Comparison of ENCODE assay signal across 8 cellular contexts in the genomic region with DNA sequence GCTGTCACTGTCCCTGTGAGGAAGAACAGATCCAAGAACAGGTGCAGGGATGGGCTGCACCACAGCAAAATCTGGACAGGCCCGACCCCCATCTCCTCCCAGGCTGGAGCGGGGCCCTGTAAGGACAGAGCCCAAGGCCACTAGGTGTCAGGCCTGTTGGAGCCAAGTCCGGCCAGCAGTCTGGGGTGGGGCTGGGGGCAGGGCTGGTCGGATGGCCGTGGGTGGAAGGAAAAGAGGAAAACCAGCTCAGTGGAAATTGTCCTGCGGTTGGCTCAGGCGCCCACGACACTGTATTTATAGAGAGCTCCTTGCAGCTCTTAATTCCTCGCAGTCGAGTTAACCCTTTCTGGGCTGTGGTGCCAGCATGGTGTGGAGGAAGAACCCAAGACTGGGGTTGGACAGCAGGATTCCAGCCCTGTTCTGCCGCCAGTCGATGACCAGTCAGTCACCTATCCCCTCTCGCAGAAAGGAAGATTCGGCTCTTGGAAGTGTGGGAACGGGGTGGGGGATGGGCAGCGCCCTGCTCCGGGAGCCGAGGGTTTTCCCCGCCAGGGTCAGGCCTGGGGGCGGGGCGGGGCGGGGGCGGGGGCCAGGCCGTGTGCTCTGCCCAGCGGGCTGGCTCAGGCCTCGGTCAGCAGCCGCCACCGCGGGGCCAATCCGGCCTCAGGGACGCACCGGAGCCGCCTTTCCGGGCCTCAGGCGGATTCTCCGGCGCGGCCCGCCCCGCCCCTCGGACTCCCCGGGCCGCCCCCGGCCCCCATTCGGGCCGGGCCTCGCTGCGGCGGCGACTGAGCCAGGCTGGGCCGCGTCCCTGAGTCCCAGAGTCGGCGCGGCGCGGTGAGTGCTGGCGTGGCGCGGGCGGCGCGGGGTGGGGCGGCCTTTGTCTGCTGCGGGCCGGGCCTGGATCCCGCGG. TPM values are rescaled to one million over a fixed set of nuclear protein-coding genes. Genes with fewer than 3 reads are reported as not detected.
DNase-seq lines count a peak whose midpoint lies in the region; TF ChIP-seq lines count a peak whose summit lies in the region.

Gene CD276 (plus strand): TSS at position 760 of the 913 bp plus-strand sequence. CDS start 15,257 bp downstream, outside the sequence.

- peak within 1 kb of the TSS; percentile 71 for H3K4me3 Mint-ChIP-seq in T-helper 1 cell treated with Interleukin-12 subunit alpha and Interleukin-12 subunit beta and Interleukin-4 antibody, amounts not matched to agents 30 μg/mL and 1 μg/mL, for 36 hours
- H3K4me3 Mint-ChIP-seq in neural progenitor cell, result peak within 1 kb of the TSS; percentile 95

- H3K79me2 ChIP-seq in neural progenitor cell (ENCODE audit: low read depth) (peaks cover 44% of the 10 kb centered on the region), Karpas-422 (ENCODE audit: low read length) (no peaks in the 10 kb centered on the region)

- H3K4me1 ChIP-seq in adipocyte (ENCODE audit: control insufficient read depth, insufficient read depth, low read length), result peaks cover 41% of the 10 kb centered on the region
- H3K4me1 ChIP-seq in neural progenitor cell, result peaks cover 28% of the 10 kb centered on the region
- no peaks in the 10 kb centered on the region for H3K4me1 ChIP-seq in Karpas-422 (ENCODE audit: low read length)

- H3K36me3 Mint-ChIP-seq in T-helper 1 cell treated with Interleukin-12 subunit alpha and Interleukin-12 subunit beta and Interleukin-4 antibody, amounts not matched to agents 30 μg/mL and 1 μg/mL, for 36 hours (ENCODE audit: low read depth), result no peaks in the 10 kb centered on the region
- no peaks in the 10 kb centered on the region for H3K36me3 Mint-ChIP-seq in neural progenitor cell

- H3K36me3 ChIP-seq in adipocyte (ENCODE audit: control insufficient read depth, insufficient read depth, low read length, severe bottlenecking) (no peaks in the 10 kb centered on the region), neural progenitor cell (no peaks in the 10 kb centered on the region), Karpas-422 (ENCODE audit: insufficient read depth, low read length) (no peaks in the 10 kb centered on the region)

- H3K4me1 Mint-ChIP-seq in T-helper 1 cell treated with Interleukin-12 subunit alpha and Interleukin-12 subunit beta and Interleukin-4 antibody, amounts not matched to agents 30 μg/mL and 1 μg/mL, for 36 hours (ENCODE audit: low read depth), result peaks cover 6% of the 10 kb centered on the region
- peaks cover 41% of the 10 kb centered on the region for H3K4me1 Mint-ChIP-seq in neural progenitor cell

- peak within 1 kb of the TSS; percentile 88 for H3K4me3 ChIP-seq in adipocyte (ENCODE audit: low read length)
- peak within 1 kb of the TSS; percentile 96 for H3K4me3 ChIP-seq in neural progenitor cell
- H3K4me3 ChIP-seq in Karpas-422 (ENCODE audit: low read length), result no peak within 1 kb of the TSS

- H3K9ac ChIP-seq in adipocyte (ENCODE audit: low read length) (peak within 1 kb of the TSS; percentile 93), neural progenitor cell (peak within 1 kb of the TSS; percentile 90), Karpas-422 (ENCODE audit: low read length) (no peak within 1 kb of the TSS)

- H3K27ac Mint-ChIP-seq in T-helper 1 cell treated with Interleukin-12 subunit alpha and Interleukin-12 subunit beta and Interleukin-4 antibody, amounts not matched to agents 30 μg/mL and 1 μg/mL, for 36 hours, result no peak within 1 kb of the TSS
- peak within 1 kb of the TSS; percentile 98 for H3K27ac Mint-ChIP-seq in neural progenitor cell

- H3F3A ChIP-seq in neural progenitor cell (ENCODE audit: low read depth), result peaks cover 18% of the 10 kb centered on the region

- H3K9me3 ChIP-seq in adipocyte (ENCODE audit: control insufficient read depth, low read length) (no peaks in the 10 kb centered on the region), neural progenitor cell (ENCODE audit: low read depth) (no peaks in the 10 kb centered on the region), Karpas-422 (ENCODE audit: low read length) (no peaks in the 10 kb centered on the region)

- peak within 1 kb of the TSS; percentile 61 for H2AFZ ChIP-seq in neural progenitor cell (replicated peaks)
- H2AFZ ChIP-seq in Karpas-422 (ENCODE audit: low read length), result no peak within 1 kb of the TSS

- H3K27me3 Mint-ChIP-seq in T-helper 1 cell treated with Interleukin-12 subunit alpha and Interleukin-12 subunit beta and Interleukin-4 antibody, amounts not matched to agents 30 μg/mL and 1 μg/mL, for 36 hours (ENCODE audit: low read depth), result peaks cover 77% of the 10 kb centered on the region
- H3K27me3 Mint-ChIP-seq in neural progenitor cell (ENCODE audit: insufficient read depth, low read depth), result peaks cover 9% of the 10 kb centered on the region

- no peaks in the 10 kb centered on the region for H3K9me3 Mint-ChIP-seq in T-helper 1 cell treated with Interleukin-12 subunit alpha and Interleukin-12 subunit beta and Interleukin-4 antibody, amounts not matched to agents 30 μg/mL and 1 μg/mL, for 36 hours
- H3K9me3 Mint-ChIP-seq in neural progenitor cell, result no peaks in the 10 kb centered on the region

- DNase-seq in T-helper 1 cell, result no peak
- DNase-seq in NCI-H1092 (lab: John Stamatoyannopoulos, UW), result peak; percentile 9
- peak; percentile 92 for DNase-seq in adipocyte (ENCODE audit: low read depth)
- peak; percentile 85 for DNase-seq in glomerular visceral epithelial cell (ENCODE audit: extremely low spot score)
- DNase-seq in neural progenitor cell (ENCODE audit: low spot score), result peak; percentile 93
- no peak for DNase-seq in Karpas-422
- no peak for DNase-seq in activated CD4-positive, CD25-positive, alpha-beta regulatory T cell (lab: John Stamatoyannopoulos, UW)

- no peaks in the 10 kb centered on the region for H3K27me3 ChIP-seq in adipocyte (replicated peaks; ENCODE audit: control insufficient read depth, insufficient read depth, low read length)
- no peaks in the 10 kb centered on the region for H3K27me3 ChIP-seq in neural progenitor cell
- H3K27me3 ChIP-seq in Karpas-422 (ENCODE audit: low read length), result no peaks in the 10 kb centered on the region

- no peaks in the 10 kb centered on the region for H3K9me2 ChIP-seq in Karpas-422 (replicated peaks; ENCODE audit: insufficient read depth, low read length)

- peak; percentile 41 for TF ChIP-seq CTCF in neural progenitor cell (IDR thresholded peaks at IDR 0.05)

- peak within 1 kb of the TSS; percentile 92 for H3K27ac ChIP-seq in neural progenitor cell
- H3K27ac ChIP-seq in Karpas-422 (ENCODE audit: low read length), result no peak within 1 kb of the TSS

- H3K4me2 ChIP-seq in neural progenitor cell (peak within 1 kb of the TSS; percentile 81), Karpas-422 (ENCODE audit: low read depth, low read length, poor library complexity, severe bottlenecking) (no peak within 1 kb of the TSS)

- H4K20me1 ChIP-seq in neural progenitor cell (ENCODE audit: low read depth) (peaks cover 37% of the 10 kb centered on the region), Karpas-422 (ENCODE audit: insufficient read depth, low read depth, low read length) (no peaks in the 10 kb centered on the region)

RNA-seq across cellular contexts. Expression of gene CD276, which starts in this region (rescaled TPM):
- total RNA-seq in neural progenitor cell (ENCODE audit: low replicate concordance), result 62.2 and 147 TPM in 2 replicates
- total RNA-seq in Karpas-422 (2014; rRNA removed; shearing (Covaris generic); ENCODE audit: low replicate concordance), result not detected in 2 replicates

Comparison
In these comparisons a context has a peak if more than half of its experiments do, and no peak if none do; other contexts are left out.
1. RNA of gene CD276 (total RNA-seq): 62.2 to 147 TPM in neural progenitor cell; not detected in Karpas-422; every median in the first group is over 10 times any median in the second.
2. DNase-seq: peak in NCI-H1092 (single experiment), adipocyte (single experiment), glomerular visceral epithelial cell (single experiment) and neural progenitor cell (single experiment); none in T-helper 1 cell (0 of 5), Karpas-422 (single experiment) and activated CD4-positive, CD25-positive, alpha-beta regulatory T cell (0 of 4).